Comparison of ENCODE assay signal across 15 cellular contexts in genomic region chr22:43276311-43276710, GRCh38.
DNase-seq lines count a peak whose midpoint lies in the region; ATAC-seq lines count a peak whose summit lies in the region.
"Had no signal": no experiment of that assay in that cellular context is flagged by ENCODE, and none has a peak within 500 bp of the region (broad histone marks: within the 10 kb centered on the region; RNA-seq: fewer than 3 reads in every experiment).

No MANE protein-coding gene starts in this region.

- H3K4me1 Mint-ChIP-seq in central memory CD8-positive, alpha-beta T cell, result peaks cover 7% of the 10 kb centered on the region

- DNase-seq in HK-2 (ENCODE audit: unreplicated experiment) (peak; percentile 42), neuronal stem cell (ENCODE audit: low spot score) (no peak), AG08395 (ENCODE audit: low spot score) (no peak)
- no peak for DNase-seq in central memory CD8-positive, alpha-beta T cell (ENCODE audit: low spot score in 2 of 2)
- DNase-seq: CD4-positive, alpha-beta T cell; DMS79; HCEC 1CT; NCI-H82; SHP77 had no signal

- H3K9me3 Mint-ChIP-seq in central memory CD8-positive, alpha-beta T cell, result no peaks in the 10 kb centered on the region
- H3K9me3 Mint-ChIP-seq: CD4-positive, alpha-beta T cell; IgD-negative memory B cell had no signal

- H2BK12ac ChIP-seq in neuronal stem cell (ENCODE audit: low read length), result peak overlapping the region; percentile 64

- H3K36me3 ChIP-seq in BLaER1 treated with 17β-estradiol and CSF1 and Interleukin-3, amounts not matched to agents 10 nM and 100 nM, result no peaks in the 10 kb centered on the region
- peaks cover 0 to 5% of the 10 kb centered on the region in 2 donors for H3K36me3 ChIP-seq in neuronal stem cell (replicated peaks in 1 of 2; ENCODE audit: control insufficient read depth in 2 of 2, insufficient read depth in 2 of 2, low read length in 2 of 2)

- H2AFZ ChIP-seq in neuronal stem cell (ENCODE audit: low read length), result no peak overlapping the region

- peaks cover 0 to 18% (median 0%) of the 10 kb centered on the region in 11 experiments; a peak in 4 of 22 replicates for H4K20me1 ChIP-seq in BLaER1 treated with 17β-estradiol and CSF1 and Interleukin-3, amounts not matched to agents 10 nM and 100 nM

- H2AK5ac ChIP-seq in neuronal stem cell (ENCODE audit: low read depth, low read length), result peak overlapping the region; percentile 73

- H3K4ac ChIP-seq in neuronal stem cell (ENCODE audit: low read length), result no peak overlapping the region

- H3K27me3 ChIP-seq in BLaER1 treated with 17β-estradiol and CSF1 and Interleukin-3, amounts not matched to agents 10 nM and 100 nM, result 0 out of 22 replicates have a peak, but pooled peaks cover 0 to 4% (median 0%) of the 10 kb centered on the region in 11 experiments
- peaks cover 0 to 54% (median 0%) of the 10 kb centered on the region in 3 experiments for H3K27me3 ChIP-seq in neuronal stem cell (ENCODE audit: control insufficient read depth in 3 of 3, insufficient read depth in 3 of 3, low read depth in 1 of 3, low read length in 3 of 3)

- H3K4me1 ChIP-seq in BLaER1 treated with 17β-estradiol and CSF1 and Interleukin-3, amounts not matched to agents 10 nM and 100 nM, result peaks cover 32 to 61% (median 53%) of the 10 kb centered on the region in 10 experiments
- H3K4me1 ChIP-seq in neuronal stem cell (ENCODE audit: control insufficient read depth in 2 of 2, insufficient read depth in 1 of 2, low read depth in 1 of 2, low read length in 2 of 2), result peaks cover 5 to 33% of the 10 kb centered on the region in 2 donors

- H3K36me3 Mint-ChIP-seq in central memory CD8-positive, alpha-beta T cell (ENCODE audit: insufficient read depth), result peaks cover 2% of the 10 kb centered on the region
- H3K36me3 Mint-ChIP-seq: IgD-negative memory B cell had no signal

- peak overlapping the region; percentile 60 to 91 (median 87) for H3K4me2 ChIP-seq in BLaER1 treated with 17β-estradiol and CSF1 and Interleukin-3, amounts not matched to agents 10 nM and 100 nM
- no peak overlapping the region for H3K4me2 ChIP-seq in neuronal stem cell (ENCODE audit: insufficient read depth, low read length, poor library complexity, severe bottlenecking)

- no peak overlapping the region for H4K91ac ChIP-seq in neuronal stem cell (ENCODE audit: low read depth, low read length, poor library complexity)

- no peaks in the 10 kb centered on the region for H3K27me3 Mint-ChIP-seq in central memory CD8-positive, alpha-beta T cell

- H3K23ac ChIP-seq in neuronal stem cell (ENCODE audit: low read depth, low read length, poor library complexity), result no peak overlapping the region

- peak overlapping the region; percentile 80 for H2BK5ac ChIP-seq in neuronal stem cell (ENCODE audit: low read length)

- no CpG with 5 or more reads among the region's 11 CpGs for WGBS in neuronal stem cell (ENCODE audit: extremely low coverage in 2 of 2, insufficient read length in 2 of 2, insufficient replicate concordance in 1 of 2), 2 donors

- no peak overlapping the region for H3K4me3 ChIP-seq in BLaER1 treated with 17β-estradiol and CSF1 and Interleukin-3, amounts not matched to agents 10 nM and 100 nM
- H3K4me3 ChIP-seq in neuronal stem cell (ENCODE audit: low read length in 2 of 2), result no peak overlapping the region

- H3K14ac ChIP-seq in neuronal stem cell (ENCODE audit: low read length), result no peak overlapping the region

- ATAC-seq in central memory CD8-positive, alpha-beta T cell (replicated peaks; ENCODE audit: extremely low read depth, poor library complexity, severe bottlenecking), result no peak
- ATAC-seq in esophagus mucosa (no peak), HG03354 (IDR thresholded peaks at IDR 0.05; ENCODE audit: poor library complexity, severe bottlenecking, unreplicated experiment) (no peak)
- ATAC-seq in activated CD4-positive, CD25-positive, alpha-beta regulatory T cell treated with anti-CD3 and anti-CD28 coated beads, Interleukin-2, amount 50 U/mL, for 24 hours, result no peak
- ATAC-seq: Panc1 had no signal

- peak overlapping the region; percentile 76 for H3K18ac ChIP-seq in neuronal stem cell (ENCODE audit: low read length)

- no peak overlapping the region for H4K8ac ChIP-seq in neuronal stem cell (ENCODE audit: low read depth, low read length)

- H3K27ac ChIP-seq in BLaER1 treated with 17β-estradiol and CSF1 and Interleukin-3, amounts not matched to agents 10 nM and 100 nM, result peak overlapping the region in 9 of 11 experiments; percentile 28 to 64 (median 47); a peak in 15 of 22 replicates
- H3K27ac ChIP-seq in neuronal stem cell (replicated peaks; ENCODE audit: low read length), result no peak overlapping the region

- H2BK120ac ChIP-seq in neuronal stem cell (ENCODE audit: low read depth, low read length), result no peak overlapping the region

- no peak overlapping the region for H2BK15ac ChIP-seq in neuronal stem cell (ENCODE audit: low read length)

- H3K79me1 ChIP-seq in neuronal stem cell (ENCODE audit: low read depth, low read length), result peaks cover 19% of the 10 kb centered on the region

- H3K9ac ChIP-seq in BLaER1 treated with 17β-estradiol and CSF1 and Interleukin-3, amounts not matched to agents 10 nM and 100 nM, result peak overlapping the region in 10 of 11 experiments; percentile 4 to 53 (median 34); a peak in 11 of 22 replicates
- peak overlapping the region; percentile 26 for H3K9ac ChIP-seq in neuronal stem cell (ENCODE audit: low read depth, low read length, poor library complexity)

- peak overlapping the region; percentile 17 for H3K27ac Mint-ChIP-seq in central memory CD8-positive, alpha-beta T cell (ENCODE audit: low read depth)
- H3K27ac Mint-ChIP-seq: CD4-positive, alpha-beta T cell had no signal

- no peaks in the 10 kb centered on the region for H3K9me3 ChIP-seq in BLaER1 treated with 17β-estradiol and CSF1 and Interleukin-3, amounts not matched to agents 10 nM and 100 nM (replicated peaks in 1 of 11)
- H3K9me3 ChIP-seq in neuronal stem cell (replicated peaks in 1 of 2; ENCODE audit: control insufficient read depth in 2 of 2, insufficient read depth in 1 of 2, low read depth in 1 of 2, low read length in 2 of 2), result no peaks in the 10 kb centered on the region

- H3K4me3 Mint-ChIP-seq in central memory CD8-positive, alpha-beta T cell, result no peak overlapping the region
- H3K4me3 Mint-ChIP-seq: CD4-positive, alpha-beta T cell; IgD-negative memory B cell had no signal
